Comparison of ENCODE assay signal across 16 cellular contexts in genomic region chr20:4136967-4137334, GRCh38.
"Had no signal": no experiment of that assay in that cellular context is flagged by ENCODE, and none has a peak within 500 bp of the region (broad histone marks: within the 10 kb centered on the region; RNA-seq: fewer than 3 reads in every experiment).

No MANE protein-coding gene starts in this region.

- DNase-seq: activated CD4-positive, alpha-beta T cell treated with anti-CD3 and anti-CD28 coated beads, Interleukin-2, amount 50 U/mL, for 1 hour; activated CD4-positive, CD25-positive, alpha-beta regulatory T cell; activated naive CD4-positive, alpha-beta T cell treated with anti-CD3 and anti-CD28 coated beads for 36 hours; erythroblast; left colon; lower lobe of right lung; mucosa of descending colon; naive thymus-derived CD8-positive, alpha-beta T cell; stimulated activated CD4-positive, alpha-beta T cell treated with anti-CD3 and anti-CD28 coated beads, Interleukin-4, amount 100 ng/mL, for 4 hours; stimulated activated CD8-positive, alpha-beta memory T cell treated with anti-CD3 and anti-CD28 coated beads, Interleukin-4, amount 100 ng/mL, for 48 hours; stimulated activated naive CD8-positive, alpha-beta T cell treated with anti-CD3 and anti-CD28 coated beads, Interleukin-15, Interleukin-2, amounts not matched to agents 100 U/mL and 50 U/mL, for 24 hours; transverse colon had no signal

- H3K4me3 Mint-ChIP-seq: activated naive CD4-positive, alpha-beta T cell treated with anti-CD3 and anti-CD28 coated beads for 36 hours; endodermal cell; naive thymus-derived CD8-positive, alpha-beta T cell; T-helper 2 cell treated with Interferon-gamma antibody and Interleukin-4, amounts not matched to agents 5 μg/mL and 100 μg/mL, for 36 hours had no signal

- H3K4me1 Mint-ChIP-seq: naive thymus-derived CD8-positive, alpha-beta T cell had no signal

- H3K4me1 ChIP-seq: gastroesophageal sphincter had no signal

- H3K36me3 Mint-ChIP-seq: naive thymus-derived CD8-positive, alpha-beta T cell had no signal

- H3K4me3 ChIP-seq: gastroesophageal sphincter, lower lobe of right lung, mucosa of descending colon, transverse colon had no signal

- ATAC-seq: gastroesophageal sphincter; left colon; mucosa of descending colon; naive thymus-derived CD8-positive, alpha-beta T cell; stimulated activated naive CD8-positive, alpha-beta T cell treated with anti-CD3 and anti-CD28 coated beads, Interleukin-15, Interleukin-2, amounts not matched to agents 100 U/mL and 50 U/mL, for 24 hours had no signal

- H3K9me3 ChIP-seq: gastroesophageal sphincter, lower lobe of right lung, mucosa of descending colon, transverse colon had no signal

- H3K9me3 Mint-ChIP-seq: activated naive CD4-positive, alpha-beta T cell treated with anti-CD3 and anti-CD28 coated beads for 36 hours; activated T-helper 2 cell treated with anti-CD3 and anti-CD28 coated beads, Interferon-gamma antibody, Interleukin-2, Interleukin-4, amounts not matched to agents 10 μg/mL and 5 μg/mL and 100 μg/mL, durations not matched to agents 14 hours and 24 hours and 36 hours; endodermal cell; naive thymus-derived CD8-positive, alpha-beta T cell; T-helper 2 cell treated with Interferon-gamma antibody and Interleukin-4, amounts not matched to agents 5 μg/mL and 100 μg/mL, for 36 hours had no signal

- H3K27ac ChIP-seq: gastroesophageal sphincter, lower lobe of right lung, transverse colon had no signal

- H3K36me3 ChIP-seq: gastroesophageal sphincter, lower lobe of right lung, transverse colon had no signal

- H3K27ac Mint-ChIP-seq: activated naive CD4-positive, alpha-beta T cell treated with anti-CD3 and anti-CD28 coated beads for 36 hours; naive thymus-derived CD8-positive, alpha-beta T cell; T-helper 2 cell treated with Interferon-gamma antibody and Interleukin-4, amounts not matched to agents 5 μg/mL and 100 μg/mL, for 36 hours had no signal
